In the genomic region with DNA sequence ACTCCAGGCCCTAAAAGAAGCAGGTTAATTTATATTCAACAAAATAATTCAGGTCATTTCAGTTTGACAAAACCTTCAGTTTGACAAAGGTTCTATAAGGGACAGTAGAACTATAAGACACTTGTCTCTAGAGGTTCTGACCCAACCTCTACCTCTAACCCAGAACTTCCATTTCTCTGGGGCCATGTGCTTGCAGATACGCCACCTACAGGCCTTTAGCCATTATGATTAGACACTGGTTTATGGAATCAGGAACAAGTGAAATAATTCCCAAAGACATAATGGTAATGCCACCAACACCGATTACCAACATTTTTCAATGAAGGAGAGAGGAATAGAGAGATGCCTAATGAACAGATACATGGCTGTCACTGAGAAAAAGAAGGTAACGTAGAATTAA, we compare ENCODE assay signal across 8 cellular contexts.
DNase-seq lines count a peak whose midpoint lies in the region; ATAC-seq, FAIRE-seq and TF ChIP-seq lines count a peak whose summit lies in the region.

No MANE protein-coding gene starts in this region.

- no peak for ATAC-seq in HG03280 (IDR thresholded peaks at IDR 0.05; ENCODE audit: unreplicated experiment)

- H3K27me3 ChIP-seq in keratinocyte (ENCODE audit: control insufficient read depth, extremely low read depth, insufficient read depth, low read length), result no peaks in the 10 kb centered on the region
- no peaks in the 10 kb centered on the region for H3K27me3 ChIP-seq in ascending aorta

- H3K9ac ChIP-seq in keratinocyte (ENCODE audit: control insufficient read depth, extremely low read depth, insufficient read depth, low read length), result no peak overlapping the region

- H3K4me2 ChIP-seq in keratinocyte (ENCODE audit: control insufficient read depth, extremely low read depth, insufficient read depth, low read depth, low read length), result no peak overlapping the region

- H4K20me1 ChIP-seq in keratinocyte (ENCODE audit: control insufficient read depth, extremely low read depth, insufficient read depth, low read length), result no peaks in the 10 kb centered on the region

- CTCF ChIA-PET in HEK293T (lab: Yijun Ruan, JAX), result no interaction called here

- H3K79me2 ChIP-seq in keratinocyte (ENCODE audit: control insufficient read depth, insufficient read depth, low read length), result no peaks in the 10 kb centered on the region

- H3K4me1 ChIP-seq in keratinocyte (ENCODE audit: control insufficient read depth, extremely low read depth, insufficient read depth, low read length) (no peaks in the 10 kb centered on the region), ascending aorta (no peaks in the 10 kb centered on the region)

- H3K9me1 ChIP-seq in keratinocyte (ENCODE audit: control insufficient read depth, extremely low read depth, insufficient read depth, low read length), result no peaks in the 10 kb centered on the region

- H3K9me3 ChIP-seq in keratinocyte (ENCODE audit: control insufficient read depth, low read depth, low read length), result no peaks in the 10 kb centered on the region
- peaks cover 0 to 4% of the 10 kb centered on the region in 2 donors for H3K9me3 ChIP-seq in ascending aorta

- DNase-seq in D721Med (ENCODE audit: insufficient read length, low spot score) (no peak), HEK293T (ENCODE audit: extremely low spot score) (peak; percentile 9), keratinocyte (ENCODE audit: low read depth, low spot score) (no peak), ascending aorta (ENCODE audit: low spot score in 2 of 2) (no peak), substantia nigra (lab: John Stamatoyannopoulos, UW) (no peak)
- DNase-seq in activated naive CD4-positive, alpha-beta T cell treated with anti-CD3 and anti-CD28 coated beads, Interleukin-2, amount 50 U/mL, for 16 hours, result no peak

- intact Hi-C loops in ascending aorta (cut with DNase I), result no loop called here

- dilution Hi-C loops in keratinocyte (cut with MboI; ENCODE audit: extremely low pct_ligation_motif_present, low sequenced_read_pairs), result no loop called here

- FAIRE-seq in D721Med (lab: Jason Lieb, UNC) (no peak), keratinocyte (lab: Jason Lieb, UNC) (no peak)

- TF ChIP-seq CTCF in D721Med (IDR thresholded peaks at IDR 0.05; ENCODE audit: insufficient read depth, missing control alignments) (peak; percentile 39), VCaP (conservative IDR thresholded peaks at IDR 0.05) (peak; percentile 70), keratinocyte (optimal IDR thresholded peaks at IDR 0.05 in 1 of 3, IDR thresholded peaks at IDR 0.05 in 1 of 3, conservative IDR thresholded peaks at IDR 0.05 in 1 of 3; ENCODE audit: extremely low read depth in 1 of 3, insufficient read depth in 2 of 3, low read length in 3 of 3) (peak; percentile 7 to 48 (median 11)), ascending aorta (IDR thresholded peaks at IDR 0.05) (no peak)

- H2AFZ ChIP-seq in keratinocyte (ENCODE audit: control insufficient read depth, low read length), result no peak overlapping the region

- H3K36me3 ChIP-seq in keratinocyte (ENCODE audit: control insufficient read depth in 2 of 2, extremely low read depth in 1 of 2, insufficient read depth in 2 of 2, low read length in 2 of 2), result no peaks in the 10 kb centered on the region
- H3K36me3 ChIP-seq in ascending aorta, result no peaks in the 10 kb centered on the region

- POLR2A ChIA-PET in HEK293T (lab: Yijun Ruan, JAX), result no interaction called here

- H3K27ac ChIP-seq in VCaP, result no peak overlapping the region
- H3K27ac ChIP-seq in keratinocyte (ENCODE audit: control insufficient read depth, insufficient read depth, low read length), result no peak overlapping the region
- no peak overlapping the region for H3K27ac ChIP-seq in ascending aorta
- H3K27ac ChIP-seq in substantia nigra (ENCODE audit: low read depth, low read length, poor library complexity, severe bottlenecking), result no peak overlapping the region

- H3K4me3 ChIP-seq in keratinocyte (ENCODE audit: control insufficient read depth in 2 of 3, extremely low read depth in 1 of 3, insufficient read depth in 2 of 3, low read depth in 1 of 3, low read length in 3 of 3) (no peak overlapping the region), ascending aorta (no peak overlapping the region)

TF ChIP-seq in HEK293T, 16 proteins besides CTCF, POLR2A, EP300 and RAD21:
- no peak for TF ChIP-seq CTBP1 (IDR thresholded peaks at IDR 0.05; ENCODE audit: borderline replicate concordance)
- no peak for TF ChIP-seq ARNT (IDR thresholded peaks at IDR 0.05)
- no peak for TF ChIP-seq FOXM1 (IDR thresholded peaks at IDR 0.05; ENCODE audit: borderline replicate concordance)
- no peak for TF ChIP-seq PKNOX1 (IDR thresholded peaks at IDR 0.05)
- TF ChIP-seq NFRKB (IDR thresholded peaks at IDR 0.05), result no peak

Comparison
In these comparisons a context has a peak if more than half of its experiments do, and no peak if none do; other contexts are left out.
1. CTCF ChIP-seq: peak in D721Med (single experiment), VCaP (single experiment) and keratinocyte (3 of 3); none in ascending aorta (0 of 3).